ENCODE assay signal across 20 cellular contexts in the genomic region with DNA sequence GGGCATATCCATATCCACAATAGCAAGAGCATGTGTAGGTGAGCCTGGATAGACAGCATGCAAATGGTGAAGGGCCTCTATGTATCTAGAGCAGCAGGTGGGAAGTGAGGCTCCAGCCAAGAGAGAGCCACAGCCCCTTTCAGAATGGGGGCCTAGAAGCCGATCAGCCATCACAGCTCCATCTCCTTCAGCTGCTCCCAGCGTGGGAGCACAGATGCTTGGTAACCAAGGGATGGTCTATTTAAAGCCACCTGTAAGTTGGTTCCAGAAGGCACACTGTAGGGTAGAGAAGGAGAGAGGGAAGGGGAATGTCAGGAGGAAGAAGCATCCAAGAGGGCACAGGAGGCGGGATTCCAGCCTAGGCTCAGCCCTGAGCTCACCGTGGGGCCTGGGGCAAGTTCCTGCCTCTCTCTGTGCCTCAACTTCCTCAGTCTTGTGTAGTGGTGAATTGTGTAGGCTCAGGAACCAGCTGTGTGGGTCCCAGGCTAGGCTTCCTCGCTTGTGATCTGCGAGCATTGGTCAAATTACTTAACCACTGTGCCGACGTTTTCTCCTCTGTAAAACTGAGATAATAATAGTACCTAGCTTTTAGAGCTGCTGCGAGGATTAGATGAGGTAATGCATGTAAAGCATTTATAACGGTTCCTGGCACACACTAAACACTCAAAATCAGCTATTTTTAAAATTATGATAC.
"Had no signal": no experiment of that assay in that cellular context is flagged by ENCODE, and none has a peak within 500 bp of the region (broad histone marks: within the 10 kb centered on the region; RNA-seq: fewer than 3 reads in every experiment).

No MANE protein-coding gene starts in this region.

- H3K36me3 ChIP-seq: esophagus muscularis mucosa, gastrocnemius medialis, neural progenitor cell, pancreas, stomach, tibial nerve, upper lobe of right lung had no signal

- H3K36me3 Mint-ChIP-seq: natural killer cell treated with Interleukin-12 subunit alpha and Interleukin-12 subunit beta and Interleukin-15 and Interleukin-18, amount 100 ng/mL, for 72 hours; neural progenitor cell had no signal

- H3K27me3 Mint-ChIP-seq: progenitor cell of endocrine pancreas had no signal

- ATAC-seq: gastrocnemius medialis; left lobe of liver; natural killer cell treated with Interleukin-12 subunit alpha and Interleukin-12 subunit beta and Interleukin-15 and Interleukin-18, amount 100 ng/mL, for 72 hours; pancreas; right cardiac atrium; upper lobe of right lung had no signal

- H3K27ac ChIP-seq: epithelial cell of prostate, esophagus muscularis mucosa, gastrocnemius medialis, neural progenitor cell, pancreas, stomach, tibial nerve, upper lobe of right lung had no signal

- H3K4me1 ChIP-seq: esophagus muscularis mucosa, gastrocnemius medialis, pancreas, stomach, tibial nerve, upper lobe of right lung had no signal

- H3K9me3 Mint-ChIP-seq: natural killer cell treated with Interleukin-12 subunit alpha and Interleukin-12 subunit beta and Interleukin-15 and Interleukin-18, amount 100 ng/mL, for 72 hours had no signal

- H2AFZ ChIP-seq: neural progenitor cell had no signal

- H3K9me3 ChIP-seq: esophagus muscularis mucosa, gastrocnemius medialis, pancreas, stomach, tibial nerve, upper lobe of right lung had no signal

- H3K27me3 ChIP-seq: esophagus muscularis mucosa, gastrocnemius medialis, neural progenitor cell, pancreas, stomach, tibial nerve, upper lobe of right lung had no signal

- H3K4me3 Mint-ChIP-seq: natural killer cell treated with Interleukin-12 subunit alpha and Interleukin-12 subunit beta and Interleukin-15 and Interleukin-18, amount 100 ng/mL, for 72 hours; neural progenitor cell had no signal

- H3K4me2 ChIP-seq: neural progenitor cell had no signal

- DNase-seq: cerebellar nuclear complex; cortex of kidney; effector memory CD4-positive, alpha-beta T cell; gastrocnemius medialis; occipital lobe; pancreas; right cardiac atrium; small intestine; stimulated activated CD4-positive, alpha-beta T cell treated with anti-CD3 and anti-CD28 coated beads, Interleukin-12 subunit alpha, Interleukin-12 subunit beta, amount 100 ng/mL, for 4 hours; stimulated activated naive CD4-positive, alpha-beta T cell; stomach; substantia nigra; upper lobe of right lung had no signal

- H3K4me3 ChIP-seq: esophagus muscularis mucosa, gastrocnemius medialis, neural progenitor cell, pancreas, stomach, tibial nerve, upper lobe of right lung had no signal

- H3K27ac Mint-ChIP-seq: natural killer cell treated with Interleukin-12 subunit alpha and Interleukin-12 subunit beta and Interleukin-15 and Interleukin-18, amount 100 ng/mL, for 72 hours; neural progenitor cell; progenitor cell of endocrine pancreas had no signal

- H3K9ac ChIP-seq: neural progenitor cell had no signal
